Comparison of ENCODE assay signal across 24 cellular contexts in the genomic region with DNA sequence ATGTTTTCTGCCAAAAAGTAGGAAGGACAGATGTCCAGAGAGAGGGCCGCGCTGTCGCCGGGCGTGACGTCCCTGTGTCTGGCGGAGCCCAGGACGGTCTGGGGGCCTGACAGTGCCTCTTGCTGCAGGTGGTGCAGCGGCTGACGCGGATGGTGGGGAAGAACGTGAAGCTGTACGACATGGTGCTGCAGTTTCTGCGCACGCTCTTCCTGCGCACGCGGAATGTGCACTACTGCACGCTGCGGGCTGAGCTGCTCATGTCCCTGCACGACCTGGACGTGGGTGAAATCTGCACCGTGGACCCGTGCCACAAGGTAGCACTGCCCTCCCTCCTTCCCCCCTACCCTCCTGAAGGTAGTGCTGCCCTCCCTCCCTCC. TPM values are rescaled to one million over a fixed set of nuclear protein-coding genes. Genes with fewer than 3 reads are reported as not detected.
DNase-seq lines count a peak whose midpoint lies in the region; ATAC-seq, FAIRE-seq and TF ChIP-seq lines count a peak whose summit lies in the region.
"Had no signal": no experiment of that assay in that cellular context is flagged by ENCODE, and none has a peak within 500 bp of the region (broad histone marks: within the 10 kb centered on the region; RNA-seq: fewer than 3 reads in every experiment).

No MANE protein-coding gene starts in this region.

- 0 out of 4 replicates have a peak overlapping the region, but pooled peaks of 1 of the 2 experiments have one; percentile 50 for H3K9ac ChIP-seq in K562 (ENCODE audit: insufficient read depth in 1 of 2, low read depth in 2 of 2, low read length in 2 of 2)
- no peak overlapping the region for H3K9ac ChIP-seq in neural progenitor cell
- H3K9ac ChIP-seq: BLaER1 had no signal

- H3K9me3 Mint-ChIP-seq in glutamatergic neuron (ENCODE audit: unreplicated experiment): peaks cover 5% of the 10 kb centered on the region
- H3K9me3 Mint-ChIP-seq in neural progenitor cell: peaks cover 3% of the 10 kb centered on the region
- H3K9me3 Mint-ChIP-seq in Calu3 (ENCODE audit: low read depth, unreplicated experiment): no peaks in the 10 kb centered on the region
- H3K9me3 Mint-ChIP-seq: CD4-positive, alpha-beta memory T cell had no signal

- WGBS in K562 (ENCODE audit: insufficient coverage, low coverage, missing lambda C conversion rate): 91% methylated on average over 15 of the region's 24 CpGs

- TF ChIP-seq POLR2A in K562 (conservative IDR thresholded peaks at IDR 0.05): no peak; the same call in 1 of the 2 replicates

- TF ChIP-seq EP300 in K562 (IDR thresholded peaks at IDR 0.05; ENCODE audit: low read length): no peak

- no peaks in the 10 kb centered on the region for H3K9me1 ChIP-seq in K562 (ENCODE audit: control insufficient read depth, insufficient read depth, low read length)

- no peak overlapping the region for H3K4me3 ChIP-seq in K562
- H3K4me3 ChIP-seq in neural progenitor cell: no peak overlapping the region
- H3K4me3 ChIP-seq: BLaER1, SK-N-MC had no signal

- no peak overlapping the region for H3K4me3 Mint-ChIP-seq in glutamatergic neuron (ENCODE audit: unreplicated experiment)
- peak overlapping the region; percentile 65 for H3K4me3 Mint-ChIP-seq in neural progenitor cell
- no peak overlapping the region for H3K4me3 Mint-ChIP-seq in Calu3 (ENCODE audit: low read depth, unreplicated experiment)
- H3K4me3 Mint-ChIP-seq: CD4-positive, alpha-beta memory T cell had no signal

- no peak overlapping the region for H3K4me2 ChIP-seq in K562 (ENCODE audit: insufficient read depth, low read length)
- H3K4me2 ChIP-seq in neural progenitor cell: no peak overlapping the region
- H3K4me2 ChIP-seq: BLaER1 had no signal

- in situ Hi-C loops in K562 (cut with MboI): no loop called here

- intact Hi-C loops in K562 (cut with micrococcal nuclease) (no loop called here), Calu3 (cut with micrococcal nuclease; ENCODE audit: unreplicated experiment) (no loop called here)

- H3F3A ChIP-seq in neural progenitor cell (ENCODE audit: low read depth): peaks cover 16% of the 10 kb centered on the region

- H3K27ac ChIP-seq in K562 (ENCODE audit: extremely low read depth, low read depth, low read length) (no peak overlapping the region; the same call in 2 of the 3 replicates), neural progenitor cell (no peak overlapping the region)
- H3K27ac ChIP-seq: BLaER1, SK-N-MC had no signal

- FAIRE-seq in K562 (lab: Jason Lieb, UNC): no peak
- FAIRE-seq in urothelium cell line (lab: Jason Lieb, UNC): peak; percentile 5
- FAIRE-seq: GM12892, GM18507, HTR-8/SVneo had no signal

- ATAC-seq in K562 (peak; percentile 20; the same call in 2 of the 3 replicates), GM19351 (IDR thresholded peaks at IDR 0.05; ENCODE audit: unreplicated experiment) (no peak)
- ATAC-seq: PC-3 had no signal

- H3K36me3 ChIP-seq in K562 (ENCODE audit: control insufficient read depth, insufficient read depth, low read length) (peaks cover 63% of the 10 kb centered on the region; the same call in 2 of the 3 replicates), neural progenitor cell (no peaks in the 10 kb centered on the region)

- BruUV-seq in K562 (replicated peaks; lab: Mats Ljungman, UMichigan): no TSS peak
- BruUV-seq in Calu3 (replicated peaks; lab: Mats Ljungman, UMichigan): no TSS peak

- H3K4me1 ChIP-seq in K562 (replicated peaks in 1 of 2; ENCODE audit: control insufficient read depth in 2 of 2, insufficient read depth in 2 of 2, low read length in 2 of 2): peaks cover 2 to 33% of the 10 kb centered on the region in 2 experiments; a peak in 4 of 5 replicates
- H3K4me1 ChIP-seq in neural progenitor cell: no peaks in the 10 kb centered on the region
- H3K4me1 ChIP-seq: Caco-2 had no signal

- H3K36me3 Mint-ChIP-seq in glutamatergic neuron (ENCODE audit: unreplicated experiment): no peaks in the 10 kb centered on the region
- H3K36me3 Mint-ChIP-seq in neural progenitor cell: peaks cover 16% of the 10 kb centered on the region
- H3K36me3 Mint-ChIP-seq in Calu3 (ENCODE audit: insufficient read depth, unreplicated experiment): peaks cover 31% of the 10 kb centered on the region

- H3K27ac Mint-ChIP-seq in glutamatergic neuron (ENCODE audit: unreplicated experiment) (peak overlapping the region; percentile 33), neural progenitor cell (no peak overlapping the region), Calu3 (ENCODE audit: unreplicated experiment) (no peak overlapping the region)
- H3K27ac Mint-ChIP-seq: CD4-positive, alpha-beta memory T cell had no signal

- H3K27me3 ChIP-seq in K562 (ENCODE audit: control insufficient read depth in 2 of 2, insufficient read depth in 2 of 2, low read length in 2 of 2): no peaks in the 10 kb centered on the region
- no peaks in the 10 kb centered on the region for H3K27me3 ChIP-seq in neural progenitor cell
- H3K27me3 ChIP-seq: BLaER1 had no signal

- H3K9me3 ChIP-seq in K562 (replicated peaks; ENCODE audit: control insufficient read depth, insufficient read depth, low read depth, low read length) (no peaks in the 10 kb centered on the region), neural progenitor cell (ENCODE audit: low read depth) (no peaks in the 10 kb centered on the region)
- H3K9me3 ChIP-seq: BLaER1, Caco-2 had no signal

- TF ChIP-seq CTCF in K562 (IDR thresholded peaks at IDR 0.05 in 2 of 3, conservative IDR thresholded peaks at IDR 0.05 in 1 of 3; ENCODE audit: insufficient read depth in 2 of 3, low read depth in 1 of 3, low read length in 3 of 3) (no peak), glutamatergic neuron (IDR thresholded peaks at IDR 0.05; ENCODE audit: partially characterized antibody, unreplicated experiment) (no peak), neural progenitor cell (IDR thresholded peaks at IDR 0.05) (no peak), Calu3 (IDR thresholded peaks at IDR 0.05; ENCODE audit: unreplicated experiment) (no peak)

- H3K79me2 ChIP-seq in K562 (ENCODE audit: control insufficient read depth, insufficient read depth, low read length) (peaks cover 6% of the 10 kb centered on the region; the same call in 1 of the 3 replicates), neural progenitor cell (ENCODE audit: low read depth) (no peaks in the 10 kb centered on the region)

- H3K27me3 Mint-ChIP-seq in glutamatergic neuron (ENCODE audit: unreplicated experiment): no peaks in the 10 kb centered on the region
- peaks cover 2% of the 10 kb centered on the region for H3K27me3 Mint-ChIP-seq in neural progenitor cell (ENCODE audit: insufficient read depth, low read depth)
- no peaks in the 10 kb centered on the region for H3K27me3 Mint-ChIP-seq in Calu3 (ENCODE audit: unreplicated experiment)
- H3K27me3 Mint-ChIP-seq: CD4-positive, alpha-beta memory T cell had no signal

- no peak overlapping the region for H2AFZ ChIP-seq in K562 (ENCODE audit: low read depth, low read length)
- no peak overlapping the region for H2AFZ ChIP-seq in neural progenitor cell (replicated peaks)

- DNase-seq in K562 (ENCODE audit: extremely low read depth in 1 of 4, low spot score in 3 of 4) (no peak), glutamatergic neuron (no peak), neural progenitor cell (ENCODE audit: low spot score) (no peak), urothelium cell line (ENCODE audit: low spot score) (no peak), Calu3 (no peak), NCI-H524 (lab: John Stamatoyannopoulos, UW) (no peak)
- DNase-seq: ACHN, Caco-2, DND-41, GOT3, IMR-90, NCI-H1694, NCI-H446, NCI-H526 treated with DMSO at 0.1 percent for 48 hours, PC-3, SHP77 treated with DMSO at 0.1 percent for 48 hours had no signal

- no peaks in the 10 kb centered on the region for H4K20me1 ChIP-seq in K562 (replicated peaks; ENCODE audit: control insufficient read depth, insufficient read depth, low read length)
- no peaks in the 10 kb centered on the region for H4K20me1 ChIP-seq in neural progenitor cell (ENCODE audit: low read depth)

- CTCF ChIA-PET in K562 (lab: Yijun Ruan, JAX; ENCODE audit: low intra/inter-chr PET ratio) (no interaction called here), Calu3 (lab: Charles Lee) (no interaction called here)

- H3K4me1 Mint-ChIP-seq in glutamatergic neuron (ENCODE audit: low read depth, unreplicated experiment) (no peaks in the 10 kb centered on the region), neural progenitor cell (peaks cover 5% of the 10 kb centered on the region), Calu3 (ENCODE audit: low read depth, unreplicated experiment) (peaks cover 8% of the 10 kb centered on the region)

- POLR2A ChIA-PET in K562 (lab: Yijun Ruan, JAX): interaction anchor here (0.6 to 2.4 kb wide), 2 partner anchors 18 to 54 kb away, joined by 3 to 10 read pairs; no protein-coding TSS in a partner anchor

- TF ChIP-seq RAD21 in K562 (CRISPR knock-in tag; conservative IDR thresholded peaks at IDR 0.05 in 1 of 2, IDR thresholded peaks at IDR 0.05 in 1 of 2): no peak

RNA-seq across cellular contexts. Expression of a gene that starts 7.8 kb away (rescaled TPM):
- total RNA-seq in K562 (2011; cell fraction: chromatin; rRNA removed; ENCODE audit: low replicate concordance): 20.6 and 61.7 TPM in 2 replicates
- 48.5 and 57.8 TPM in 2 replicates for total RNA-seq in K562 (2011; cell fraction: nucleolus; rRNA removed)
- 24.1 and 26.4 TPM in 2 replicates for total RNA-seq in K562 (2011; cell fraction: nucleoplasm; rRNA removed)
- 50.0 and 57.8 TPM in 2 replicates for total RNA-seq in K562 (2014; rRNA removed)
- 13.8 and 17.6 TPM in 2 replicates for total RNA-seq in K562 (2014; rRNA removed; fragmentation: Illumina TruSeq; extraction: Trizol)
- total RNA-seq in K562 (2015; rRNA removed; fragmentation: Illumina TruSeq; extraction: Trizol): 29.7 and 30.5 TPM in 2 replicates
- total RNA-seq in K562 (2021): 81.2 and 84.0 TPM in 2 replicates
- 38.3 and 49.6 TPM in 2 replicates for polyA plus RNA-seq in K562 (2011; rRNA removed)
- 51.9 and 81.6 TPM in 2 replicates for polyA plus RNA-seq in K562 (2011; cell fraction: cytosol; rRNA removed)
- 55.4 and 66.0 TPM in 2 replicates for polyA plus RNA-seq in K562 (2011; cell fraction: nucleus; rRNA removed)
- polyA plus RNA-seq in K562 (2012): 61.8 and 81.8 TPM in 2 replicates
- polyA plus RNA-seq in K562 (2014; fragmentation: Illumina TruSeq; extraction: Trizol): 28.4 and 52.9 TPM in 2 replicates
- under 1 TPM; 0.24 to 0.49 TPM for polyA plus RNA-seq in K562 (2014; fragmentation: Nextera tagmentation; extraction: Ambion mirVana)
- 56.2 and 57.1 TPM in 2 replicates for polyA plus RNA-seq in K562 (2014; rRNA removed)
- 22.0 and 33.8 TPM in 2 replicates for polyA minus RNA-seq in K562 (2011; rRNA and poly(A)+ RNA removed)
- 41.6 and 47.4 TPM in 2 replicates for polyA minus RNA-seq in K562 (2011; cell fraction: cytosol; rRNA and poly(A)+ RNA removed)
- 11.4 and 18.9 TPM in 2 replicates for polyA minus RNA-seq in K562 (2011; cell fraction: nucleus; rRNA and poly(A)+ RNA removed)
- total RNA-seq in glutamatergic neuron (ENCODE audit: unreplicated experiment): 48.5 TPM
- total RNA-seq in neural progenitor cell (ENCODE audit: low replicate concordance): 35.2 and 76.1 TPM in 2 replicates
- 41.8 and 43.5 TPM in 2 replicates for total RNA-seq in Calu3 (2022)

RNA-seq across cellular contexts. Expression of a gene that starts 11.8 kb away (rescaled TPM):
- total RNA-seq in K562 (2011; cell fraction: chromatin; rRNA removed; ENCODE audit: low replicate concordance): not detected in 2 replicates
- not detected in 2 replicates for total RNA-seq in K562 (2011; cell fraction: nucleolus; rRNA removed)
- total RNA-seq in K562 (2011; cell fraction: nucleoplasm; rRNA removed): not detected in 2 replicates
- not detected in 2 replicates for total RNA-seq in K562 (2014; rRNA removed)
- not detected in 2 replicates for total RNA-seq in K562 (2014; rRNA removed; fragmentation: Illumina TruSeq; extraction: Trizol)
- total RNA-seq in K562 (2015; rRNA removed; fragmentation: Illumina TruSeq; extraction: Trizol): not detected in 2 replicates
- total RNA-seq in K562 (2021): not detected in 2 replicates
- not detected in 2 replicates for polyA plus RNA-seq in K562 (2011; rRNA removed)
- not detected in 2 replicates for polyA plus RNA-seq in K562 (2011; cell fraction: cytosol; rRNA removed)
- not detected in 2 replicates for polyA plus RNA-seq in K562 (2011; cell fraction: nucleus; rRNA removed)
- 1.4 TPM in 2 replicates for polyA plus RNA-seq in K562 (2012)
- polyA plus RNA-seq in K562 (2014; fragmentation: Illumina TruSeq; extraction: Trizol): not detected in 2 replicates
- not detected for polyA plus RNA-seq in K562 (2014; fragmentation: Nextera tagmentation; extraction: Ambion mirVana)
- not detected in 2 replicates for polyA plus RNA-seq in K562 (2014; rRNA removed)
- polyA minus RNA-seq in K562 (2011; rRNA and poly(A)+ RNA removed): not detected in 2 replicates
- polyA minus RNA-seq in K562 (2011; cell fraction: cytosol; rRNA and poly(A)+ RNA removed): not detected in 2 replicates
- polyA minus RNA-seq in K562 (2011; cell fraction: nucleus; rRNA and poly(A)+ RNA removed): 0.44 TPM in 1 of 2 replicates, not detected in the other
- not detected for total RNA-seq in glutamatergic neuron (ENCODE audit: unreplicated experiment)
- total RNA-seq in neural progenitor cell (ENCODE audit: low replicate concordance): not detected in 2 replicates
- total RNA-seq in Calu3 (2022): not detected in 2 replicates
- total RNA-seq: Caco-2; CD4-positive, alpha-beta memory T cell; IMR-90; PC-3; RPMI7951 had no signal
- polyA plus RNA-seq: CD4-positive, alpha-beta memory T cell; IMR-90 had no signal

RNA-seq across cellular contexts. Expression of a gene that starts 14.6 kb away (rescaled TPM):
- total RNA-seq in K562 (2011; cell fraction: chromatin; rRNA removed; ENCODE audit: low replicate concordance): 16.4 and 68.0 TPM in 2 replicates
- 100 and 103 TPM in 2 replicates for total RNA-seq in K562 (2011; cell fraction: nucleolus; rRNA removed)
- 32.4 and 39.2 TPM in 2 replicates for total RNA-seq in K562 (2011; cell fraction: nucleoplasm; rRNA removed)
- total RNA-seq in K562 (2014; rRNA removed) (38.5 and 46.9 TPM in 2 replicates), K562 (2014; rRNA removed; fragmentation: Illumina TruSeq; extraction: Trizol) (3.4 and 4.6 TPM in 2 replicates), K562 (2015; rRNA removed; fragmentation: Illumina TruSeq; extraction: Trizol) (14.8 and 16.4 TPM in 2 replicates), K562 (2021) (45.8 and 49.2 TPM in 2 replicates), glutamatergic neuron (ENCODE audit: unreplicated experiment) (1.5 TPM), neural progenitor cell (ENCODE audit: low replicate concordance) (0.39 and 2.8 TPM in 2 replicates), Calu3 (2022) (51.8 and 60.2 TPM in 2 replicates)
- polyA plus RNA-seq in K562 (2011; rRNA removed) (8.6 and 13.0 TPM in 2 replicates), K562 (2014; fragmentation: Illumina TruSeq; extraction: Trizol) (8.8 and 14.8 TPM in 2 replicates), K562 (2014; fragmentation: Nextera tagmentation; extraction: Ambion mirVana) (1 to 10 TPM; 3.9 to 7.0 TPM), K562 (2014; rRNA removed) (23.9 and 27.3 TPM in 2 replicates)
- polyA plus RNA-seq in K562 (2011; cell fraction: cytosol; rRNA removed): 18.4 and 58.5 TPM in 2 replicates
- 14.8 and 30.5 TPM in 2 replicates for polyA plus RNA-seq in K562 (2011; cell fraction: nucleus; rRNA removed)
- polyA plus RNA-seq in K562 (2012): 20.5 and 29.0 TPM in 2 replicates
- polyA minus RNA-seq in K562 (2011; rRNA and poly(A)+ RNA removed): 2.8 and 4.9 TPM in 2 replicates
- polyA minus RNA-seq in K562 (2011; cell fraction: cytosol; rRNA and poly(A)+ RNA removed): 27.4 and 32.4 TPM in 2 replicates
- polyA minus RNA-seq in K562 (2011; cell fraction: nucleus; rRNA and poly(A)+ RNA removed): 13.6 and 14.0 TPM in 2 replicates

RNA-seq across cellular contexts. Expression of a gene that starts 21.8 kb away (rescaled TPM):
- total RNA-seq in K562 (2011; cell fraction: chromatin; rRNA removed; ENCODE audit: low replicate concordance): 122 and 317 TPM in 2 replicates
- total RNA-seq in K562 (2011; cell fraction: nucleolus; rRNA removed): 269 and 300 TPM in 2 replicates
- total RNA-seq in K562 (2011; cell fraction: nucleoplasm; rRNA removed): 142 and 195 TPM in 2 replicates
- 264 and 325 TPM in 2 replicates for total RNA-seq in K562 (2014; rRNA removed)
- total RNA-seq in K562 (2014; rRNA removed; fragmentation: Illumina TruSeq; extraction: Trizol): 86.3 and 117 TPM in 2 replicates
- 287 and 291 TPM in 2 replicates for total RNA-seq in K562 (2015; rRNA removed; fragmentation: Illumina TruSeq; extraction: Trizol)
- total RNA-seq in K562 (2021): 425 and 437 TPM in 2 replicates
- polyA plus RNA-seq in K562 (2011; rRNA removed): 268 and 271 TPM in 2 replicates
- 337 and 660 TPM in 2 replicates for polyA plus RNA-seq in K562 (2011; cell fraction: cytosol; rRNA removed)
- polyA plus RNA-seq in K562 (2011; cell fraction: nucleus; rRNA removed): 333 and 371 TPM in 2 replicates
- polyA plus RNA-seq in K562 (2012): 429 and 432 TPM in 2 replicates
- 393 and 490 TPM in 2 replicates for polyA plus RNA-seq in K562 (2014; fragmentation: Illumina TruSeq; extraction: Trizol)
- 10 to 100 TPM; 24.1 to 51.3 TPM for polyA plus RNA-seq in K562 (2014; fragmentation: Nextera tagmentation; extraction: Ambion mirVana)
- 426 and 443 TPM in 2 replicates for polyA plus RNA-seq in K562 (2014; rRNA removed)
- polyA minus RNA-seq in K562 (2011; rRNA and poly(A)+ RNA removed): 130 and 204 TPM in 2 replicates
- 222 and 247 TPM in 2 replicates for polyA minus RNA-seq in K562 (2011; cell fraction: cytosol; rRNA and poly(A)+ RNA removed)
- 108 and 161 TPM in 2 replicates for polyA minus RNA-seq in K562 (2011; cell fraction: nucleus; rRNA and poly(A)+ RNA removed)
- 192 TPM for total RNA-seq in glutamatergic neuron (ENCODE audit: unreplicated experiment)
- total RNA-seq in neural progenitor cell (ENCODE audit: low replicate concordance): 183 and 367 TPM in 2 replicates
- 360 and 383 TPM in 2 replicates for total RNA-seq in Calu3 (2022)

RNA-seq across cellular contexts. Expression of a gene that starts 32.2 kb away (rescaled TPM):
- not detected in 2 replicates for total RNA-seq in K562 (2011; cell fraction: chromatin; rRNA removed; ENCODE audit: low replicate concordance)
- total RNA-seq in K562 (2011; cell fraction: nucleolus; rRNA removed): not detected in 2 replicates
- total RNA-seq in K562 (2011; cell fraction: nucleoplasm; rRNA removed): not detected in 2 replicates
- total RNA-seq in K562 (2014; rRNA removed): not detected in 2 replicates
- not detected in 2 replicates for total RNA-seq in K562 (2014; rRNA removed; fragmentation: Illumina TruSeq; extraction: Trizol)
- total RNA-seq in K562 (2015; rRNA removed; fragmentation: Illumina TruSeq; extraction: Trizol): not detected in 2 replicates
- total RNA-seq in K562 (2021): not detected in 2 replicates
- polyA plus RNA-seq in K562 (2011; rRNA removed): not detected in 2 replicates
- polyA plus RNA-seq in K562 (2011; cell fraction: cytosol; rRNA removed): 0.03 TPM in 1 of 2 replicates, not detected in the other
- not detected in 2 replicates for polyA plus RNA-seq in K562 (2011; cell fraction: nucleus; rRNA removed)
- 0.09 and 0.21 TPM in 2 replicates for polyA plus RNA-seq in K562 (2012)
- polyA plus RNA-seq in K562 (2014; fragmentation: Illumina TruSeq; extraction: Trizol): not detected in 2 replicates
- polyA plus RNA-seq in K562 (2014; fragmentation: Nextera tagmentation; extraction: Ambion mirVana): not detected
- polyA plus RNA-seq in K562 (2014; rRNA removed): not detected in 2 replicates
- not detected in 2 replicates for polyA minus RNA-seq in K562 (2011; rRNA and poly(A)+ RNA removed)
- polyA minus RNA-seq in K562 (2011; cell fraction: cytosol; rRNA and poly(A)+ RNA removed): not detected in 2 replicates
- polyA minus RNA-seq in K562 (2011; cell fraction: nucleus; rRNA and poly(A)+ RNA removed): not detected in 2 replicates
- not detected for total RNA-seq in glutamatergic neuron (ENCODE audit: unreplicated experiment)
- not detected in 2 replicates for total RNA-seq in neural progenitor cell (ENCODE audit: low replicate concordance)
- total RNA-seq in Calu3 (2022): 0.26 and 0.34 TPM in 2 replicates
- total RNA-seq: Caco-2; CD4-positive, alpha-beta memory T cell; IMR-90; RPMI7951 had no signal
- polyA plus RNA-seq: CD4-positive, alpha-beta memory T cell; IMR-90 had no signal
